Comparison of ENCODE assay signal across 29 cellular contexts in the genomic region with DNA sequence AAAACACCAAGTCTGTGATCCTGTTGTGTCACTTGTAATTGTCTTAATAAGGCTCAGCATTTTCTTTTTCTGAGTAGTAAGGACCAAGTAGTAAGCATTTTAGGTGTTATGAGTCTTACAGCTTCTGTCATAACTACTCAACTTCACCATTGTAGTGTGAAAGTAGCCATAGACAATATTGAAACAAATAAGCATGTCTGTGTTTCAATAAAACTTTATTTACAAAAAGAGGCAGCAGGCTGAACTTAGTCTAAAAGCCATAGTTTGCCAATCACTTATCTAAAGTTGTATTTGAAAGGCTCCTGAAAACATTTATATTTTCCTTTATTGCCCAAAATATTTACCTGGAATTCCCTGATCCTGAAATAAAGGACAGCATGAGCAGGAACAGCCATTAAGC.
"Had no signal": no experiment of that assay in that cellular context is flagged by ENCODE, and none has a peak within 500 bp of the region (broad histone marks: within the 10 kb centered on the region; RNA-seq: fewer than 3 reads in every experiment).

No MANE protein-coding gene starts in this region.

- FAIRE-seq: urothelium cell line had no signal

- H3K4me1 ChIP-seq: stomach, suprapubic skin, testis, thyroid gland, tibial artery, tibial nerve, transverse colon, upper lobe of left lung, upper lobe of right lung, uterus, vagina had no signal

- H3K27me3 ChIP-seq: stomach, suprapubic skin, testis, thyroid gland, tibial artery, tibial nerve, transverse colon, upper lobe of left lung, upper lobe of right lung, uterus, vagina had no signal

- H3K36me3 ChIP-seq: stomach, suprapubic skin, thoracic aorta, thyroid gland, tibial artery, tibial nerve, transverse colon, upper lobe of left lung, upper lobe of right lung, uterus, vagina had no signal

- H3K9me3 Mint-ChIP-seq: stimulated activated memory B cell treated with anti-CD40 and anti-IgM and Interleukin-4, amounts not matched to agents 10 μg/mL and 1 μg/mL and 100 μg/mL, for 72 hours; stimulated activated naive B cell treated with anti-CD40 and anti-IgM and Interleukin-4, amounts not matched to agents 10 μg/mL and 1 μg/mL and 100 μg/mL, for 72 hours; type B pancreatic cell had no signal

- H3K4me3 Mint-ChIP-seq: stimulated activated effector memory CD8-positive, alpha-beta T cell treated with anti-CD3 and anti-CD28 coated beads, Interleukin-12 subunit alpha, Interleukin-12 subunit beta, amount 100 ng/mL, for 72 hours; stimulated activated memory B cell treated with anti-CD40 and anti-IgM and Interleukin-4, amounts not matched to agents 10 μg/mL and 1 μg/mL and 100 μg/mL, for 72 hours; stimulated activated naive B cell treated with anti-CD40 and anti-IgM and Interleukin-4, amounts not matched to agents 10 μg/mL and 1 μg/mL and 100 μg/mL, for 72 hours; stimulated activated naive CD8-positive, alpha-beta T cell treated with anti-CD3 and anti-CD28 coated beads, Interleukin-15, amount 100 ng/mL, for 72 hours; stimulated activated naive CD8-positive, alpha-beta T cell treated with anti-CD3 and anti-CD28 coated beads, Interleukin-15, Interleukin-2, amounts not matched to agents 100 ng/mL and 50 ng/mL, for 24 hours; type B pancreatic cell had no signal

- H3K27me3 Mint-ChIP-seq: stimulated activated memory B cell treated with anti-CD40 and anti-IgM and Interleukin-4, amounts not matched to agents 10 μg/mL and 1 μg/mL and 100 μg/mL, for 72 hours; stimulated activated naive B cell treated with anti-CD40 and anti-IgM and Interleukin-4, amounts not matched to agents 10 μg/mL and 1 μg/mL and 100 μg/mL, for 72 hours; stimulated activated naive CD8-positive, alpha-beta T cell treated with anti-CD3 and anti-CD28 coated beads, Interleukin-15, amount 100 ng/mL, for 72 hours; stimulated activated naive CD8-positive, alpha-beta T cell treated with anti-CD3 and anti-CD28 coated beads, Interleukin-15, Interleukin-2, amounts not matched to agents 100 ng/mL and 50 ng/mL, for 24 hours had no signal

- DNase-seq: stimulated activated CD4-positive, alpha-beta T cell treated with anti-CD3 and anti-CD28 coated beads, Interleukin-2, amount 100 ng/mL, for 48 hours; stimulated activated CD4-positive, alpha-beta T cell treated with anti-CD3 and anti-CD28 coated beads, Interleukin-4, amount 100 ng/mL, for 1 hour; stimulated activated CD4-positive, alpha-beta T cell treated with anti-CD3 and anti-CD28 coated beads, Interleukin-4, amount 100 ng/mL, for 24 hours; stimulated activated CD4-positive, alpha-beta T cell treated with anti-CD3 and anti-CD28 coated beads, Interleukin-4, amount 100 ng/mL, for 4 hours; stimulated activated CD8-positive, alpha-beta memory T cell treated with anti-CD3 and anti-CD28 coated beads, Interleukin-4, amount 100 ng/mL, for 48 hours; stimulated activated naive B cell treated with anti-CD40 and anti-IgM and Interleukin-4, amounts not matched to agents 10 μg/mL and 1 μg/mL and 100 μg/mL, for 72 hours; stimulated activated naive CD4-positive, alpha-beta T cell; stimulated activated naive CD4-positive, alpha-beta T cell treated with Interleukin-2 at 50 U/mL for 16 hours; stimulated activated naive CD8-positive, alpha-beta T cell treated with anti-CD3 and anti-CD28 coated beads, Interleukin-15, amount 100 ng/mL, for 72 hours; stimulated activated naive CD8-positive, alpha-beta T cell treated with anti-CD3 and anti-CD28 coated beads, Interleukin-15, Interleukin-2, amounts not matched to agents 100 U/mL and 50 U/mL, for 24 hours; stomach; substantia nigra; testis; thyroid gland; tibial artery; transverse colon; trophoblast cell; upper lobe of left lung; upper lobe of right lung; uterus had no signal

- H3K4me3 ChIP-seq: stomach, suprapubic skin, testis, thoracic aorta, thyroid gland, tibial artery, tibial nerve, transverse colon, upper lobe of left lung, upper lobe of right lung, uterus, vagina had no signal

- H3K27ac ChIP-seq: stomach, suprapubic skin, testis, thoracic aorta, thyroid gland, tibial artery, tibial nerve, transverse colon, upper lobe of left lung, upper lobe of right lung, uterus, vagina had no signal

- H3K9me3 ChIP-seq: stomach, suprapubic skin, testis, thoracic aorta, thyroid gland, tibial artery, tibial nerve, transverse colon, upper lobe of left lung, upper lobe of right lung, uterus, vagina had no signal

- ATAC-seq: stimulated activated effector memory CD8-positive, alpha-beta T cell treated with anti-CD3 and anti-CD28 coated beads, Interleukin-12 subunit alpha, Interleukin-12 subunit beta, amount 100 ng/mL, for 72 hours; stimulated activated memory B cell treated with anti-CD40 and anti-IgM and Interleukin-4, amounts not matched to agents 10 μg/mL and 1 μg/mL and 100 μg/mL, for 72 hours; stimulated activated naive B cell treated with anti-CD40 and anti-IgM and Interleukin-4, amounts not matched to agents 10 μg/mL and 1 μg/mL and 100 μg/mL, for 72 hours; stimulated activated naive CD8-positive, alpha-beta T cell treated with anti-CD3 and anti-CD28 coated beads, Interleukin-15, amount 100 ng/mL, for 72 hours; stimulated activated naive CD8-positive, alpha-beta T cell treated with anti-CD3 and anti-CD28 coated beads, Interleukin-15, Interleukin-2, amounts not matched to agents 100 U/mL and 50 U/mL, for 24 hours; upper lobe of right lung had no signal

- H3K27ac Mint-ChIP-seq: stimulated activated effector memory CD8-positive, alpha-beta T cell treated with anti-CD3 and anti-CD28 coated beads, Interleukin-12 subunit alpha, Interleukin-12 subunit beta, amount 100 ng/mL, for 72 hours; stimulated activated memory B cell treated with anti-CD40 and anti-IgM and Interleukin-4, amounts not matched to agents 10 μg/mL and 1 μg/mL and 100 μg/mL, for 72 hours; stimulated activated naive B cell treated with anti-CD40 and anti-IgM and Interleukin-4, amounts not matched to agents 10 μg/mL and 1 μg/mL and 100 μg/mL, for 72 hours; stimulated activated naive CD8-positive, alpha-beta T cell treated with anti-CD3 and anti-CD28 coated beads, Interleukin-15, amount 100 ng/mL, for 72 hours; stimulated activated naive CD8-positive, alpha-beta T cell treated with anti-CD3 and anti-CD28 coated beads, Interleukin-15, Interleukin-2, amounts not matched to agents 100 ng/mL and 50 ng/mL, for 24 hours; type B pancreatic cell had no signal

- H3K36me3 Mint-ChIP-seq: stimulated activated effector memory CD8-positive, alpha-beta T cell treated with anti-CD3 and anti-CD28 coated beads, Interleukin-12 subunit alpha, Interleukin-12 subunit beta, amount 100 ng/mL, for 72 hours; stimulated activated memory B cell treated with anti-CD40 and anti-IgM and Interleukin-4, amounts not matched to agents 10 μg/mL and 1 μg/mL and 100 μg/mL, for 72 hours; stimulated activated naive B cell treated with anti-CD40 and anti-IgM and Interleukin-4, amounts not matched to agents 10 μg/mL and 1 μg/mL and 100 μg/mL, for 72 hours; type B pancreatic cell had no signal

- H3K4me1 Mint-ChIP-seq: stimulated activated effector memory CD8-positive, alpha-beta T cell treated with anti-CD3 and anti-CD28 coated beads, Interleukin-12 subunit alpha, Interleukin-12 subunit beta, amount 100 ng/mL, for 72 hours; stimulated activated memory B cell treated with anti-CD40 and anti-IgM and Interleukin-4, amounts not matched to agents 10 μg/mL and 1 μg/mL and 100 μg/mL, for 72 hours; stimulated activated naive B cell treated with anti-CD40 and anti-IgM and Interleukin-4, amounts not matched to agents 10 μg/mL and 1 μg/mL and 100 μg/mL, for 72 hours; stimulated activated naive CD8-positive, alpha-beta T cell treated with anti-CD3 and anti-CD28 coated beads, Interleukin-15, amount 100 ng/mL, for 72 hours had no signal
